1 cellular context compared by ENCODE assay signal in the genomic region with DNA sequence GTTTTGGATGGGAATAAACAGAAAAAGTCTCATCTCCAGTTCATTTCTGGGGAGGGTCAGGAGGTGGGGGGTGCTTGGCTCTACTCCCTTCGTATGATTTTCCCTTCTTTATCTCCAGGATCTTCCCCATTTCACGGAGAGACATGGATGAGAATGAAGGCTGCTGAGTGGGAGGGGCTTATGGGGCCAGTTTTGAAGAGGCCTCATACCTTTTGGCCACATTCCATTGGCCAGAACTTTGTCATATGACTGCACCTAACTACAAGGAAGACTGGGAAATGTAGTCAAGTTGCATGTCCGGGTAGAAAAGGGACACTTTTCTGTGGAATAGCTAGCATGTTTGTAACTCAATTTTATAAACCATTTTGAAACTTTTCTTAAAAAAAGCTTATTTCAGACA.
TF ChIP-seq lines count a peak whose summit lies in the region.

No MANE protein-coding gene starts in this region.

TF ChIP-seq in K562, 482 proteins besides CTCF, POLR2A, EP300 and RAD21 (continued from another document and continues in another):
- TF ChIP-seq, protein P1, sequence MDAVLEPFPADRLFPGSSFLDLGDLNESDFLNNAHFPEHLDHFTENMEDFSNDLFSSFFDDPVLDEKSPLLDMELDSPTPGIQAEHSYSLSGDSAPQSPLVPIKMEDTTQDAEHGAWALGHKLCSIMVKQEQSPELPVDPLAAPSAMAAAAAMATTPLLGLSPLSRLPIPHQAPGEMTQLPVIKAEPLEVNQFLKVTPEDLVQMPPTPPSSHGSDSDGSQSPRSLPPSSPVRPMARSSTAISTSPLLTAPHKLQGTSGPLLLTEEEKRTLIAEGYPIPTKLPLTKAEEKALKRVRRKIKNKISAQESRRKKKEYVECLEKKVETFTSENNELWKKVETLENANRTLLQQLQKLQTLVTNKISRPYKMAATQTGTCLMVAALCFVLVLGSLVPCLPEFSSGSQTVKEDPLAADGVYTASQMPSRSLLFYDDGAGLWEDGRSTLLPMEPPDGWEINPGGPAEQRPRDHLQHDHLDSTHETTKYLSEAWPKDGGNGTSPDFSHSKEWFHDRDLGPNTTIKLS (IDR thresholded peaks at IDR 0.05; ENCODE audit: borderline replicate concordance, low read depth): no peak
- TF ChIP-seq SIX5 (IDR thresholded peaks at IDR 0.05; ENCODE audit: borderline replicate concordance in 1 of 2, insufficient read depth in 1 of 2, low read depth in 1 of 2, low read length in 2 of 2): peak; percentile 18 to 45; a peak in 3 of 4 replicates
- no peak for TF ChIP-seq MAFF (IDR thresholded peaks at IDR 0.05; ENCODE audit: low read length)
- TF ChIP-seq SMAD3 (CRISPR knock-in tag; conservative IDR thresholded peaks at IDR 0.05): no peak
- TF ChIP-seq L3MBTL2 (IDR thresholded peaks at IDR 0.05): no peak
- no peak for TF ChIP-seq NFIC (IDR thresholded peaks at IDR 0.05)
- TF ChIP-seq RBM22 (IDR thresholded peaks at IDR 0.05; ENCODE audit: low read depth, low read length, poor library complexity, severe bottlenecking): no peak
- TF ChIP-seq FOXA3 (CRISPR knock-in tag; conservative IDR thresholded peaks at IDR 0.05 in 1 of 2, IDR thresholded peaks at IDR 0.05 in 1 of 2): no peak
- TF ChIP-seq, protein P2, sequence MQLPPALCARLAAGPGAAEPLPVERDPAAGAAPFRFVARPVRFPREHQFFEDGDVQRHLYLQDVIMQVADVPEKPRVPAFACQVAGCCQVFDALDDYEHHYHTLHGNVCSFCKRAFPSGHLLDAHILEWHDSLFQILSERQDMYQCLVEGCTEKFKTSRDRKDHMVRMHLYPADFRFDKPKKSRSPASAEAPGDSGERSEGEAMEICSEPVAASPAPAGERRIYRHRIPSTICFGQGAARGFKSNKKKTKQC (CRISPR knock-in tag; IDR thresholded peaks at IDR 0.05): no peak
- no peak for TF ChIP-seq TCF3 (CRISPR knock-in tag; IDR thresholded peaks at IDR 0.05)
- TF ChIP-seq, protein P3, sequence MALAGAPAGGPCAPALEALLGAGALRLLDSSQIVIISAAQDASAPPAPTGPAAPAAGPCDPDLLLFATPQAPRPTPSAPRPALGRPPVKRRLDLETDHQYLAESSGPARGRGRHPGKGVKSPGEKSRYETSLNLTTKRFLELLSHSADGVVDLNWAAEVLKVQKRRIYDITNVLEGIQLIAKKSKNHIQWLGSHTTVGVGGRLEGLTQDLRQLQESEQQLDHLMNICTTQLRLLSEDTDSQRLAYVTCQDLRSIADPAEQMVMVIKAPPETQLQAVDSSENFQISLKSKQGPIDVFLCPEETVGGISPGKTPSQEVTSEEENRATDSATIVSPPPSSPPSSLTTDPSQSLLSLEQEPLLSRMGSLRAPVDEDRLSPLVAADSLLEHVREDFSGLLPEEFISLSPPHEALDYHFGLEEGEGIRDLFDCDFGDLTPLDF (CRISPR knock-in tag; IDR thresholded peaks at IDR 0.05): no peak
- TF ChIP-seq, protein P4, sequence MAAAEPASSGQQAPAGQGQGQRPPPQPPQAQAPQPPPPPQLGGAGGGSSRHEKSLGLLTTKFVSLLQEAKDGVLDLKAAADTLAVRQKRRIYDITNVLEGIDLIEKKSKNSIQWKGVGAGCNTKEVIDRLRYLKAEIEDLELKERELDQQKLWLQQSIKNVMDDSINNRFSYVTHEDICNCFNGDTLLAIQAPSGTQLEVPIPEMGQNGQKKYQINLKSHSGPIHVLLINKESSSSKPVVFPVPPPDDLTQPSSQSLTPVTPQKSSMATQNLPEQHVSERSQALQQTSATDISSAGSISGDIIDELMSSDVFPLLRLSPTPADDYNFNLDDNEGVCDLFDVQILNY (CRISPR knock-in tag; IDR thresholded peaks at IDR 0.05): no peak
- no peak for TF ChIP-seq HDAC1 (IDR thresholded peaks at IDR 0.05)
- TF ChIP-seq MYNN (IDR thresholded peaks at IDR 0.05): no peak
- TF ChIP-seq MYNN (CRISPR knock-in tag; IDR thresholded peaks at IDR 0.05): no peak
- TF ChIP-seq ZNF165 (CRISPR knock-in tag; IDR thresholded peaks at IDR 0.05; ENCODE audit: borderline replicate concordance): no peak
- TF ChIP-seq, protein P5, sequence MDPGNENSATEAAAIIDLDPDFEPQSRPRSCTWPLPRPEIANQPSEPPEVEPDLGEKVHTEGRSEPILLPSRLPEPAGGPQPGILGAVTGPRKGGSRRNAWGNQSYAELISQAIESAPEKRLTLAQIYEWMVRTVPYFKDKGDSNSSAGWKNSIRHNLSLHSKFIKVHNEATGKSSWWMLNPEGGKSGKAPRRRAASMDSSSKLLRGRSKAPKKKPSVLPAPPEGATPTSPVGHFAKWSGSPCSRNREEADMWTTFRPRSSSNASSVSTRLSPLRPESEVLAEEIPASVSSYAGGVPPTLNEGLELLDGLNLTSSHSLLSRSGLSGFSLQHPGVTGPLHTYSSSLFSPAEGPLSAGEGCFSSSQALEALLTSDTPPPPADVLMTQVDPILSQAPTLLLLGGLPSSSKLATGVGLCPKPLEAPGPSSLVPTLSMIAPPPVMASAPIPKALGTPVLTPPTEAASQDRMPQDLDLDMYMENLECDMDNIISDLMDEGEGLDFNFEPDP (CRISPR knock-in tag; IDR thresholded peaks at IDR 0.05): no peak
- no peak for TF ChIP-seq ERF (CRISPR knock-in tag; IDR thresholded peaks at IDR 0.05)
- no peak for TF ChIP-seq NR2C2 (CRISPR knock-in tag; IDR thresholded peaks at IDR 0.05)
- TF ChIP-seq NR2C2 (tag; IDR thresholded peaks at IDR 0.05): no peak
- no peak for TF ChIP-seq ZNF174 (CRISPR knock-in tag; IDR thresholded peaks at IDR 0.05)
- TF ChIP-seq, protein P6, sequence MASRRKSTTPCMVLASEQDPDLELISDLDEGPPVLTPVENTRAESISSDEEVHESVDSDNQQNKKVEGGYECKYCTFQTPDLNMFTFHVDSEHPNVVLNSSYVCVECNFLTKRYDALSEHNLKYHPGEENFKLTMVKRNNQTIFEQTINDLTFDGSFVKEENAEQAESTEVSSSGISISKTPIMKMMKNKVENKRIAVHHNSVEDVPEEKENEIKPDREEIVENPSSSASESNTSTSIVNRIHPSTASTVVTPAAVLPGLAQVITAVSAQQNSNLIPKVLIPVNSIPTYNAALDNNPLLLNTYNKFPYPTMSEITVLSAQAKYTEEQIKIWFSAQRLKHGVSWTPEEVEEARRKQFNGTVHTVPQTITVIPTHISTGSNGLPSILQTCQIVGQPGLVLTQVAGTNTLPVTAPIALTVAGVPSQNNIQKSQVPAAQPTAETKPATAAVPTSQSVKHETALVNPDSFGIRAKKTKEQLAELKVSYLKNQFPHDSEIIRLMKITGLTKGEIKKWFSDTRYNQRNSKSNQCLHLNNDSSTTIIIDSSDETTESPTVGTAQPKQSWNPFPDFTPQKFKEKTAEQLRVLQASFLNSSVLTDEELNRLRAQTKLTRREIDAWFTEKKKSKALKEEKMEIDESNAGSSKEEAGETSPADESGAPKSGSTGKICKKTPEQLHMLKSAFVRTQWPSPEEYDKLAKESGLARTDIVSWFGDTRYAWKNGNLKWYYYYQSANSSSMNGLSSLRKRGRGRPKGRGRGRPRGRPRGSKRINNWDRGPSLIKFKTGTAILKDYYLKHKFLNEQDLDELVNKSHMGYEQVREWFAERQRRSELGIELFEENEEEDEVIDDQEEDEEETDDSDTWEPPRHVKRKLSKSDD (conservative IDR thresholded peaks at IDR 0.05; ENCODE audit: low read length): no peak
- no peak for TF ChIP-seq SMAD2 (IDR thresholded peaks at IDR 0.05; ENCODE audit: low read depth, low read length)
- no peak for TF ChIP-seq PCBP2 (IDR thresholded peaks at IDR 0.05; ENCODE audit: low read depth, low read length, poor library complexity, severe bottlenecking)
- TF ChIP-seq RAD51 (IDR thresholded peaks at IDR 0.05; ENCODE audit: borderline replicate concordance, low read depth): peak; percentile 77
- no peak for TF ChIP-seq SNIP1 (IDR thresholded peaks at IDR 0.05; ENCODE audit: low read depth)
- no peak for TF ChIP-seq POLR2B (IDR thresholded peaks at IDR 0.05; ENCODE audit: low read depth, partially characterized antibody)
- TF ChIP-seq CBX3 (IDR thresholded peaks at IDR 0.05; ENCODE audit: borderline replicate concordance in 1 of 2, low read length in 2 of 2): no peak
- TF ChIP-seq, protein P7, sequence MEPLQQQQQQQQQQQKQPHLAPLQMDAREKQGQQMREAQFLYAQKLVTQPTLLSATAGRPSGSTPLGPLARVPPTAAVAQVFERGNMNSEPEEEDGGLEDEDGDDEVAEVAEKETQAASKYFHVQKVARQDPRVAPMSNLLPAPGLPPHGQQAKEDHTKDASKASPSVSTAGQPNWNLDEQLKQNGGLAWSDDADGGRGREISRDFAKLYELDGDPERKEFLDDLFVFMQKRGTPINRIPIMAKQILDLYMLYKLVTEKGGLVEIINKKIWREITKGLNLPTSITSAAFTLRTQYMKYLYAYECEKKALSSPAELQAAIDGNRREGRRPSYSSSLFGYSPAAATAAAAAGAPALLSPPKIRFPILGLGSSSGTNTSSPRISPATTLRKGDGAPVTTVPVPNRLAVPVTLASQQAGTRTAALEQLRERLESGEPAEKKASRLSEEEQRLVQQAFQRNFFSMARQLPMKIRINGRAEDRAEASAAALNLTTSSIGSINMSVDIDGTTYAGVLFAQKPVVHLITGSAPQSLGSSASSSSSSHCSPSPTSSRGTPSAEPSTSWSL (CRISPR knock-in tag; IDR thresholded peaks at IDR 0.05; ENCODE audit: borderline replicate concordance): no peak
- TF ChIP-seq SMC3 (conservative IDR thresholded peaks at IDR 0.05; ENCODE audit: insufficient read depth, low read depth, low read length): no peak
- 0 out of 2 replicates have a peak, but pooled peaks have one; percentile 11 for TF ChIP-seq GATA2 (CRISPR knock-in tag; IDR thresholded peaks at IDR 0.05)
- TF ChIP-seq ZKSCAN1 (IDR thresholded peaks at IDR 0.05; ENCODE audit: low read depth, low read length): no peak
- no peak for TF ChIP-seq MTA3 (IDR thresholded peaks at IDR 0.05; ENCODE audit: borderline replicate concordance)
- TF ChIP-seq, protein P8, sequence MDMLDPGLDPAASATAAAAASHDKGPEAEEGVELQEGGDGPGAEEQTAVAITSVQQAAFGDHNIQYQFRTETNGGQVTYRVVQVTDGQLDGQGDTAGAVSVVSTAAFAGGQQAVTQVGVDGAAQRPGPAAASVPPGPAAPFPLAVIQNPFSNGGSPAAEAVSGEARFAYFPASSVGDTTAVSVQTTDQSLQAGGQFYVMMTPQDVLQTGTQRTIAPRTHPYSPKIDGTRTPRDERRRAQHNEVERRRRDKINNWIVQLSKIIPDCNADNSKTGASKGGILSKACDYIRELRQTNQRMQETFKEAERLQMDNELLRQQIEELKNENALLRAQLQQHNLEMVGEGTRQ (CRISPR knock-in tag; IDR thresholded peaks at IDR 0.05): peak; percentile 87
- TF ChIP-seq, protein P9, sequence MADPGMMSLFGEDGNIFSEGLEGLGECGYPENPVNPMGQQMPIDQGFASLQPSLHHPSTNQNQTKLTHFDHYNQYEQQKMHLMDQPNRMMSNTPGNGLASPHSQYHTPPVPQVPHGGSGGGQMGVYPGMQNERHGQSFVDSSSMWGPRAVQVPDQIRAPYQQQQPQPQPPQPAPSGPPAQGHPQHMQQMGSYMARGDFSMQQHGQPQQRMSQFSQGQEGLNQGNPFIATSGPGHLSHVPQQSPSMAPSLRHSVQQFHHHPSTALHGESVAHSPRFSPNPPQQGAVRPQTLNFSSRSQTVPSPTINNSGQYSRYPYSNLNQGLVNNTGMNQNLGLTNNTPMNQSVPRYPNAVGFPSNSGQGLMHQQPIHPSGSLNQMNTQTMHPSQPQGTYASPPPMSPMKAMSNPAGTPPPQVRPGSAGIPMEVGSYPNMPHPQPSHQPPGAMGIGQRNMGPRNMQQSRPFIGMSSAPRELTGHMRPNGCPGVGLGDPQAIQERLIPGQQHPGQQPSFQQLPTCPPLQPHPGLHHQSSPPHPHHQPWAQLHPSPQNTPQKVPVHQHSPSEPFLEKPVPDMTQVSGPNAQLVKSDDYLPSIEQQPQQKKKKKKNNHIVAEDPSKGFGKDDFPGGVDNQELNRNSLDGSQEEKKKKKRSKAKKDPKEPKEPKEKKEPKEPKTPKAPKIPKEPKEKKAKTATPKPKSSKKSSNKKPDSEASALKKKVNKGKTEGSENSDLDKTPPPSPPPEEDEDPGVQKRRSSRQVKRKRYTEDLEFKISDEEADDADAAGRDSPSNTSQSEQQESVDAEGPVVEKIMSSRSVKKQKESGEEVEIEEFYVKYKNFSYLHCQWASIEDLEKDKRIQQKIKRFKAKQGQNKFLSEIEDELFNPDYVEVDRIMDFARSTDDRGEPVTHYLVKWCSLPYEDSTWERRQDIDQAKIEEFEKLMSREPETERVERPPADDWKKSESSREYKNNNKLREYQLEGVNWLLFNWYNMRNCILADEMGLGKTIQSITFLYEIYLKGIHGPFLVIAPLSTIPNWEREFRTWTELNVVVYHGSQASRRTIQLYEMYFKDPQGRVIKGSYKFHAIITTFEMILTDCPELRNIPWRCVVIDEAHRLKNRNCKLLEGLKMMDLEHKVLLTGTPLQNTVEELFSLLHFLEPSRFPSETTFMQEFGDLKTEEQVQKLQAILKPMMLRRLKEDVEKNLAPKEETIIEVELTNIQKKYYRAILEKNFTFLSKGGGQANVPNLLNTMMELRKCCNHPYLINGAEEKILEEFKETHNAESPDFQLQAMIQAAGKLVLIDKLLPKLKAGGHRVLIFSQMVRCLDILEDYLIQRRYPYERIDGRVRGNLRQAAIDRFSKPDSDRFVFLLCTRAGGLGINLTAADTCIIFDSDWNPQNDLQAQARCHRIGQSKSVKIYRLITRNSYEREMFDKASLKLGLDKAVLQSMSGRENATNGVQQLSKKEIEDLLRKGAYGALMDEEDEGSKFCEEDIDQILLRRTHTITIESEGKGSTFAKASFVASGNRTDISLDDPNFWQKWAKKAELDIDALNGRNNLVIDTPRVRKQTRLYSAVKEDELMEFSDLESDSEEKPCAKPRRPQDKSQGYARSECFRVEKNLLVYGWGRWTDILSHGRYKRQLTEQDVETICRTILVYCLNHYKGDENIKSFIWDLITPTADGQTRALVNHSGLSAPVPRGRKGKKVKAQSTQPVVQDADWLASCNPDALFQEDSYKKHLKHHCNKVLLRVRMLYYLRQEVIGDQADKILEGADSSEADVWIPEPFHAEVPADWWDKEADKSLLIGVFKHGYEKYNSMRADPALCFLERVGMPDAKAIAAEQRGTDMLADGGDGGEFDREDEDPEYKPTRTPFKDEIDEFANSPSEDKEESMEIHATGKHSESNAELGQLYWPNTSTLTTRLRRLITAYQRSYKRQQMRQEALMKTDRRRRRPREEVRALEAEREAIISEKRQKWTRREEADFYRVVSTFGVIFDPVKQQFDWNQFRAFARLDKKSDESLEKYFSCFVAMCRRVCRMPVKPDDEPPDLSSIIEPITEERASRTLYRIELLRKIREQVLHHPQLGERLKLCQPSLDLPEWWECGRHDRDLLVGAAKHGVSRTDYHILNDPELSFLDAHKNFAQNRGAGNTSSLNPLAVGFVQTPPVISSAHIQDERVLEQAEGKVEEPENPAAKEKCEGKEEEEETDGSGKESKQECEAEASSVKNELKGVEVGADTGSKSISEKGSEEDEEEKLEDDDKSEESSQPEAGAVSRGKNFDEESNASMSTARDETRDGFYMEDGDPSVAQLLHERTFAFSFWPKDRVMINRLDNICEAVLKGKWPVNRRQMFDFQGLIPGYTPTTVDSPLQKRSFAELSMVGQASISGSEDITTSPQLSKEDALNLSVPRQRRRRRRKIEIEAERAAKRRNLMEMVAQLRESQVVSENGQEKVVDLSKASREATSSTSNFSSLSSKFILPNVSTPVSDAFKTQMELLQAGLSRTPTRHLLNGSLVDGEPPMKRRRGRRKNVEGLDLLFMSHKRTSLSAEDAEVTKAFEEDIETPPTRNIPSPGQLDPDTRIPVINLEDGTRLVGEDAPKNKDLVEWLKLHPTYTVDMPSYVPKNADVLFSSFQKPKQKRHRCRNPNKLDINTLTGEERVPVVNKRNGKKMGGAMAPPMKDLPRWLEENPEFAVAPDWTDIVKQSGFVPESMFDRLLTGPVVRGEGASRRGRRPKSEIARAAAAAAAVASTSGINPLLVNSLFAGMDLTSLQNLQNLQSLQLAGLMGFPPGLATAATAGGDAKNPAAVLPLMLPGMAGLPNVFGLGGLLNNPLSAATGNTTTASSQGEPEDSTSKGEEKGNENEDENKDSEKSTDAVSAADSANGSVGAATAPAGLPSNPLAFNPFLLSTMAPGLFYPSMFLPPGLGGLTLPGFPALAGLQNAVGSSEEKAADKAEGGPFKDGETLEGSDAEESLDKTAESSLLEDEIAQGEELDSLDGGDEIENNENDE (IDR thresholded peaks at IDR 0.05; ENCODE audit: low read depth, low read length): no peak
- no peak for TF ChIP-seq ILF3 (IDR thresholded peaks at IDR 0.05; ENCODE audit: borderline replicate concordance)
- peak; percentile 63 for TF ChIP-seq ZNF143 (CRISPR knock-in tag; IDR thresholded peaks at IDR 0.05)
- TF ChIP-seq ZNF282 (CRISPR knock-in tag; IDR thresholded peaks at IDR 0.05): no peak
